In genomic region chr13:113209880-113210421, GRCh38 we compare ENCODE assay signal across 7 cellular contexts. TPM values are rescaled to one million over a fixed set of nuclear protein-coding genes. Genes with fewer than 3 reads are reported as not detected.
A peak's percentile ranks its signal among the peaks of the same experiment; 100 is the strongest.
DNase-seq lines count a peak whose midpoint lies in the region; ATAC-seq and TF ChIP-seq lines count a peak whose summit lies in the region.

No MANE protein-coding gene starts in this region.

- intact Hi-C loops in left lung (cut with DNase I), result no loop called here

- ATAC-seq in GM18502 (IDR thresholded peaks at IDR 0.05; ENCODE audit: poor library complexity, unreplicated experiment) (peak; percentile 50), HG02623 (IDR thresholded peaks at IDR 0.05; ENCODE audit: unreplicated experiment) (peak; percentile 24), left lung (peak; percentile 19)
- ATAC-seq in activated CD4-positive, CD25-positive, alpha-beta regulatory T cell treated with anti-CD3 and anti-CD28 coated beads, Interleukin-2, amount 50 U/mL, for 24 hours, result peak; percentile 52 to 59

- no peaks in the 10 kb centered on the region for H3K27me3 ChIP-seq in left lung

- DNase-seq in NCI-H1092 treated with DMSO at 0.1 percent for 48 hours (lab: John Stamatoyannopoulos, UW) (peak; percentile 18), cerebellum (ENCODE audit: low spot score) (peak; percentile 44), left lung (peak; percentile 71 to 93)
- DNase-seq in stimulated activated CD4-positive, alpha-beta T cell treated with anti-CD3 and anti-CD28 coated beads, Interleukin-4, amount 100 ng/mL, for 1 hour, result peak; percentile 68

- peaks cover 0 to 9% of the 10 kb centered on the region in 2 donors for H3K36me3 ChIP-seq in left lung

- H3K4me1 ChIP-seq in left lung, result peaks cover 21 to 65% of the 10 kb centered on the region in 2 donors

- no peak for TF ChIP-seq CTCF in left lung (IDR thresholded peaks at IDR 0.05)

- H3K9me3 ChIP-seq in left lung, result no peaks in the 10 kb centered on the region

- H3K27ac ChIP-seq in left lung, result peak overlapping the region; percentile 91 to 99

- peak overlapping the region; percentile 89 to 99 for H3K4me3 ChIP-seq in left lung

RNA-seq across cellular contexts. Expression of gene CUL4A, which starts 0.5 kb away (rescaled TPM):
- total RNA-seq in cerebellum, result 52.1 TPM
- 10 to 100 TPM; 48.0 to 63.9 TPM for total RNA-seq in left lung

RNA-seq across cellular contexts. Expression of gene PCID2, which starts 1.5 kb away (rescaled TPM):
- total RNA-seq in cerebellum (58.6 TPM), left lung (10 to 100 TPM; 30.5 to 41.0 TPM)

RNA-seq across cellular contexts. Expression of gene PROZ, which starts 51.5 kb away (rescaled TPM):
- total RNA-seq in cerebellum (not detected), left lung (not detected)

Comparison
In these comparisons a context has a peak if more than half of its experiments do, and no peak if none do; other contexts are left out.
1. Peak in every context shown above with its lines: DNase-seq, ATAC-seq, H3K4me3 ChIP-seq and H3K27ac ChIP-seq.
2. DNase-seq: peak in every context shown above with its lines; median percentile 82 in left lung; 68 in stimulated activated CD4-positive, alpha-beta T cell treated with anti-CD3 and anti-CD28 coated beads, Interleukin-4, amount 100 ng/mL, for 1 hour; 44 in cerebellum; 18 in NCI-H1092 treated with DMSO at 0.1 percent for 48 hours.